ENCODE assay signal across 17 cellular contexts in genomic region chr7:51260516-51260915, GRCh38. TPM values are rescaled to one million over a fixed set of nuclear protein-coding genes. Genes with fewer than 3 reads are reported as not detected.
A peak's percentile ranks its signal among the peaks of the same experiment; 100 is the strongest.
DNase-seq lines count a peak whose midpoint lies in the region; ATAC-seq and TF ChIP-seq lines count a peak whose summit lies in the region.
"Had no signal": no experiment of that assay in that cellular context is flagged by ENCODE, and none has a peak within 500 bp of the region (broad histone marks: within the 10 kb centered on the region; RNA-seq: fewer than 3 reads in every experiment).

No MANE protein-coding gene starts in this region.

- TF ChIP-seq CTCF in heart left ventricle (IDR thresholded peaks at IDR 0.05) (no peak), right atrium auricular region (IDR thresholded peaks at IDR 0.05) (no peak), body of pancreas (IDR thresholded peaks at IDR 0.05) (no peak), osteocyte (IDR thresholded peaks at IDR 0.05) (no peak), type B pancreatic cell (conservative IDR thresholded peaks at IDR 0.05) (no peak)

- ATAC-seq in heart left ventricle (peak in 2 of 4 donors; percentile 16 to 25), body of pancreas (no peak)
- ATAC-seq: GM12878, GM23338 had no signal

- H3K9me3 Mint-ChIP-seq in osteocyte (ENCODE audit: unreplicated experiment) (no peaks in the 10 kb centered on the region), type B pancreatic cell (no peaks in the 10 kb centered on the region)
- H3K9me3 Mint-ChIP-seq: CD4-positive, alpha-beta T cell; GM23338 had no signal

- H3K27ac Mint-ChIP-seq in osteocyte (ENCODE audit: unreplicated experiment) (no peak overlapping the region), type B pancreatic cell (peak overlapping the region; percentile 82)
- H3K27ac Mint-ChIP-seq: CD4-positive, alpha-beta T cell; GM23338 had no signal

- peak overlapping the region in 7 of 12 donors; percentile 15 to 68 (median 42) for H3K27ac ChIP-seq in heart left ventricle
- H3K27ac ChIP-seq in right atrium auricular region, result peak overlapping the region in 1 of 2 donors; percentile 74
- peak overlapping the region in 3 of 4 donors; percentile 32 to 95 (median 87) for H3K27ac ChIP-seq in body of pancreas
- H3K27ac ChIP-seq: BLaER1 treated with 17β-estradiol and CSF1 and Interleukin-3, amounts not matched to agents 10 nM and 100 nM had no signal

- intact Hi-C loops in heart left ventricle (cut with DNase I), result loop anchor here in 4 of 10 donors (5.0 kb wide), 5 partner anchors 37 to 97 kb away; partner anchors contain the start of gene COBL (in 1 of the 4)
- intact Hi-C loops in body of pancreas (cut with DNase I), result no loop called here

- H3K36me3 Mint-ChIP-seq in osteocyte (ENCODE audit: unreplicated experiment) (no peaks in the 10 kb centered on the region), type B pancreatic cell (no peaks in the 10 kb centered on the region)

- H3K27me3 ChIP-seq in heart left ventricle (no peaks in the 10 kb centered on the region), right atrium auricular region (no peaks in the 10 kb centered on the region), body of pancreas (no peaks in the 10 kb centered on the region)
- H3K27me3 ChIP-seq: BLaER1 treated with 17β-estradiol and CSF1 and Interleukin-3, amounts not matched to agents 10 nM and 100 nM had no signal

- DNase-seq in heart left ventricle (no peak), right atrium auricular region (ENCODE audit: low spot score) (no peak), body of pancreas (no peak), osteocyte (ENCODE audit: extremely low spot score, unreplicated experiment) (peak; percentile 60), type B pancreatic cell (ENCODE audit: extremely low spot score, unreplicated experiment) (no peak), glomerular visceral epithelial cell (ENCODE audit: extremely low spot score) (no peak), DMS79 (lab: John Stamatoyannopoulos, UW) (no peak)
- DNase-seq: 8988T; AML-193; Calu3; CD4-positive, alpha-beta T cell; DMS 273 treated with DMSO at 0.1 percent for 48 hours; H7 had no signal

- no peaks in the 10 kb centered on the region for H3K9me3 ChIP-seq in heart left ventricle
- no peaks in the 10 kb centered on the region for H3K9me3 ChIP-seq in right atrium auricular region
- H3K9me3 ChIP-seq in body of pancreas, result no peaks in the 10 kb centered on the region
- H3K9me3 ChIP-seq: BLaER1 treated with 17β-estradiol and CSF1 and Interleukin-3, amounts not matched to agents 10 nM and 100 nM had no signal

- 72 to 78% (median 75%) methylated on average over 4 of the region's 4 CpGs for WGBS in heart left ventricle, 4 donors
- 81 to 93% methylated on average over 4 of the region's 4 CpGs for WGBS in body of pancreas, 2 donors

- peaks cover 10% of the 10 kb centered on the region for H3K27me3 Mint-ChIP-seq in osteocyte (ENCODE audit: unreplicated experiment)
- H3K27me3 Mint-ChIP-seq in type B pancreatic cell, result no peaks in the 10 kb centered on the region
- H3K27me3 Mint-ChIP-seq: CD4-positive, alpha-beta T cell had no signal

- H3K4me3 ChIP-seq in heart left ventricle (no peak overlapping the region), right atrium auricular region (no peak overlapping the region), body of pancreas (no peak overlapping the region)
- H3K4me3 ChIP-seq: BLaER1 treated with 17β-estradiol and CSF1 and Interleukin-3, amounts not matched to agents 10 nM and 100 nM; GM12878; GM23338 had no signal

- H3K4me3 Mint-ChIP-seq in osteocyte (ENCODE audit: unreplicated experiment) (no peak overlapping the region), type B pancreatic cell (no peak overlapping the region)
- H3K4me3 Mint-ChIP-seq: CD4-positive, alpha-beta T cell; GM23338 had no signal

- H3K4me1 ChIP-seq in heart left ventricle (peaks cover 0 to 53% (median 13%) of the 10 kb centered on the region in 12 donors), right atrium auricular region (peaks cover 0 to 43% of the 10 kb centered on the region in 2 donors), body of pancreas (peaks cover 54% of the 10 kb centered on the region)
- H3K4me1 ChIP-seq: BLaER1 treated with 17β-estradiol and CSF1 and Interleukin-3, amounts not matched to agents 10 nM and 100 nM had no signal

- TF ChIP-seq POLR2A in heart left ventricle (IDR thresholded peaks at IDR 0.05) (no peak), body of pancreas (IDR thresholded peaks at IDR 0.05) (no peak)

- no peaks in the 10 kb centered on the region for H3K36me3 ChIP-seq in heart left ventricle
- no peaks in the 10 kb centered on the region for H3K36me3 ChIP-seq in right atrium auricular region
- H3K36me3 ChIP-seq in body of pancreas (replicated peaks in 1 of 2; ENCODE audit: insufficient read depth in 1 of 2, low read depth in 2 of 2), result no peaks in the 10 kb centered on the region
- H3K36me3 ChIP-seq: BLaER1 treated with 17β-estradiol and CSF1 and Interleukin-3, amounts not matched to agents 10 nM and 100 nM had no signal

- H3K4me1 Mint-ChIP-seq in osteocyte (ENCODE audit: unreplicated experiment), result no peaks in the 10 kb centered on the region
- peaks cover 16% of the 10 kb centered on the region for H3K4me1 Mint-ChIP-seq in type B pancreatic cell (ENCODE audit: unreplicated experiment)

RNA-seq across cellular contexts. Expression of gene COBL, which starts 56.1 kb away (rescaled TPM):
- total RNA-seq in heart left ventricle (100 to 1,000 TPM in 2 of 9 donors, 10 to 100 TPM in 7; 65.6 to 123 (median 88.7) TPM), right atrium auricular region (10 to 100 TPM; 26.3 to 31.4 TPM), body of pancreas (10 to 100 TPM; 22.3 to 25.4 TPM), osteocyte (not detected in 2 replicates), type B pancreatic cell (ENCODE audit: low replicate concordance) (25.7 and 47.1 TPM in 2 replicates)
- 10 to 100 TPM; 25.9 to 57.3 TPM for polyA plus RNA-seq in heart left ventricle
- total RNA-seq: CD4-positive, alpha-beta T cell; G401 had no signal
- polyA plus RNA-seq: GM12878 had no signal

Comparison
In these comparisons a context has a peak if more than half of its experiments do, and no peak if none do; other contexts are left out.
1. RNA of gene COBL, which starts 56.1 kb away (total RNA-seq): 65.6 to 123 TPM in heart left ventricle, 26.3 to 31.4 TPM in right atrium auricular region, 25.7 to 47.1 TPM in type B pancreatic cell and 22.3 to 25.4 TPM in body of pancreas; not detected in osteocyte; every median in the first group is over 10 times any median in the second.